21 cellular contexts compared by ENCODE assay signal in the genomic region with DNA sequence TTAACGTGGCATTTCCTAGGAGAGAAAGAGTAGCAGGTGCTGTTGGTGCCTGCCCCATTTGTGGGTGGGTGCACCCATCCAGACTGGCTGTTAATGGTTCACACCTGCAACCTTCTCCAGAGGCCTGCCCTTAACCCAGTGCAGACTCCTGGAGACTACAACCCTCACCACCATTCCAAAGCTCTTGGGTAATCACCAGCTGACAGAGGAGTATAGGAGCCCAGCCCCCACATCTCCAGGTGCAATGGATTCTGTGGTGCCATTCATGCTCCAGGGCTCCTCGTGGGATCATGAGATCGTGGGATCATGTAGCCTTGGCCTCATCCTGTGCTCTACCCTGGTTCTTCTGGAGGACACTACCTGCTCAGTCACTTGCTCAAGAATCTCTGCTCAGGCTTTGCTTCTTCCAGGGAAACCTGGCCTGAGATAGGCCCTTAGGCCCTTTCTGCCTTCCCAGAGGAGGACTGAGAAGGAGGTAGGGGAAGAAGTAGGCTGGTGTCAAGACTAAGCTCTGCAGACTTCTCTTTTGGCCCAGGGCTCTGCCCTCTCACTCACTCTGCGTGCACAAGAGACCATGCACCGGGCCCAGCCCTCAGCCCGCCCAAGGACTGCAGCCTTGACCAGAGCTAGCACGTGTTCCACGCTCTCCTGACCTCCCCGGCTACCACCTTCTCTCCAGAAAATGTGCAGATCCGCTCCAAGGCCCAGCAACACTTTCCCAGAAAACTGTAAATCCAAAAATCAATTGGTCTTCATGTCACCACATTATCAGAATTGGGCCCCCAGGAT. TPM values are rescaled to one million over a fixed set of nuclear protein-coding genes. Genes with fewer than 3 reads are reported as not detected.
DNase-seq lines count a peak whose midpoint lies in the region; ATAC-seq, FAIRE-seq and TF ChIP-seq lines count a peak whose summit lies in the region.
"Had no signal": no experiment of that assay in that cellular context is flagged by ENCODE, and none has a peak within 500 bp of the region (broad histone marks: within the 10 kb centered on the region; RNA-seq: fewer than 3 reads in every experiment).

No MANE protein-coding gene starts in this region.

- H3K27ac ChIP-seq in DND-41 (ENCODE audit: low read length), result no peak overlapping the region
- no peak overlapping the region for H3K27ac ChIP-seq in heart left ventricle
- H3K27ac ChIP-seq: GM23248 had no signal

- no peaks in the 10 kb centered on the region for H3K36me3 Mint-ChIP-seq in nephron (ENCODE audit: low read depth)
- H3K36me3 Mint-ChIP-seq: CD4-positive, alpha-beta memory T cell had no signal

- DNase-seq in DND-41 (no peak), bronchial epithelial cell (ENCODE audit: low read depth) (no peak), glomerular visceral epithelial cell (ENCODE audit: extremely low spot score) (peak; percentile 80), heart left ventricle (no peak), NCI-H146 (lab: John Stamatoyannopoulos, UW) (no peak), NCI-H510A treated with DMSO at 0.1 percent for 48 hours (lab: John Stamatoyannopoulos, UW) (no peak)
- DNase-seq: C1 segment of cervical spinal cord; Calu3; CD4-positive, alpha-beta memory T cell; COR-L47; DMS153; DMS79 treated with DMSO at 0.1 percent for 48 hours; GM23248; H9 had no signal

- H3K4me3 Mint-ChIP-seq in nephron, result no peak overlapping the region
- H3K4me3 Mint-ChIP-seq: CD4-positive, alpha-beta memory T cell; H9 had no signal

- no peak overlapping the region for H3K9ac ChIP-seq in DND-41 (ENCODE audit: low read depth, low read length)
- H3K9ac ChIP-seq: GM23248 had no signal

- H3K36me3 ChIP-seq in DND-41 (ENCODE audit: insufficient read depth, low read length), result no peaks in the 10 kb centered on the region
- no peaks in the 10 kb centered on the region for H3K36me3 ChIP-seq in bronchial epithelial cell (ENCODE audit: control insufficient read depth, insufficient read depth, low read length)
- no peaks in the 10 kb centered on the region for H3K36me3 ChIP-seq in heart left ventricle

- H2AFZ ChIP-seq in DND-41 (ENCODE audit: low read depth, low read length), result no peak overlapping the region
- H2AFZ ChIP-seq: GM23248 had no signal

- intact Hi-C loops in heart left ventricle (cut with DNase I), result no loop called here

- TF ChIP-seq POLR2A in heart left ventricle (IDR thresholded peaks at IDR 0.05), result no peak

- peaks cover 10% of the 10 kb centered on the region for H3K27me3 ChIP-seq in DND-41 (ENCODE audit: insufficient read depth, low read length, poor library complexity)
- H3K27me3 ChIP-seq in bronchial epithelial cell (ENCODE audit: control insufficient read depth, insufficient read depth, low read length), result peaks cover 2% of the 10 kb centered on the region
- no peaks in the 10 kb centered on the region for H3K27me3 ChIP-seq in heart left ventricle

- WGBS in heart left ventricle, 4 donors, result 93 to 97% (median 95%) methylated on average over 10 of the region's 10 CpGs

- no peaks in the 10 kb centered on the region for H4K20me1 ChIP-seq in DND-41 (ENCODE audit: insufficient read depth, low read length)

- peak; percentile 7 for FAIRE-seq in bronchial epithelial cell (lab: Jason Lieb, UNC)
- FAIRE-seq: G401.6, GM12892 had no signal

- H3K27ac Mint-ChIP-seq in nephron, result peak overlapping the region in 2 of 3 experiments; percentile 27 to 93
- H3K27ac Mint-ChIP-seq: CD4-positive, alpha-beta memory T cell; H9 had no signal

- ATAC-seq in DND-41 (ENCODE audit: insufficient read depth, low read depth) (peak; percentile 47; the same call in 1 of the 3 replicates), heart left ventricle (no peak)
- ATAC-seq: HCT116 had no signal

- H3K4me3 ChIP-seq in DND-41 (ENCODE audit: low read depth in 1 of 2, low read length in 2 of 2) (no peak overlapping the region), bronchial epithelial cell (ENCODE audit: low read depth, low read length) (no peak overlapping the region), heart left ventricle (no peak overlapping the region)
- H3K4me3 ChIP-seq: GM23248 had no signal

- peaks cover 61% of the 10 kb centered on the region for H3K4me1 Mint-ChIP-seq in nephron
- H3K4me1 Mint-ChIP-seq: CD4-positive, alpha-beta memory T cell had no signal

- no peak overlapping the region for H3K4me2 ChIP-seq in DND-41 (ENCODE audit: insufficient read depth, low read length)

- H3K4me1 ChIP-seq in DND-41 (ENCODE audit: insufficient read depth, low read length) (no peaks in the 10 kb centered on the region), heart left ventricle (peaks cover 0 to 60% (median 29%) of the 10 kb centered on the region in 12 donors)

- no peak for TF ChIP-seq CTCF in DND-41 (IDR thresholded peaks at IDR 0.05; ENCODE audit: borderline replicate concordance, extremely low read depth, low read length, poor library complexity, severe bottlenecking)
- TF ChIP-seq CTCF in bronchial epithelial cell (IDR thresholded peaks at IDR 0.05; ENCODE audit: insufficient read depth, low read length, severe bottlenecking), result no peak
- no peak for TF ChIP-seq CTCF in nephron (IDR thresholded peaks at IDR 0.05; ENCODE audit: unreplicated experiment in 3 of 3)
- TF ChIP-seq CTCF in heart left ventricle (IDR thresholded peaks at IDR 0.05), result no peak

- no peaks in the 10 kb centered on the region for H3K79me2 ChIP-seq in DND-41 (ENCODE audit: insufficient read depth, low read length)

- H3K9me3 ChIP-seq in DND-41 (ENCODE audit: insufficient read depth, low read length, severe bottlenecking) (no peaks in the 10 kb centered on the region), heart left ventricle (no peaks in the 10 kb centered on the region)

- no peaks in the 10 kb centered on the region for H3K9me3 Mint-ChIP-seq in nephron
- H3K9me3 Mint-ChIP-seq: CD4-positive, alpha-beta memory T cell; H9 had no signal

- peaks cover 3% of the 10 kb centered on the region for H3K27me3 Mint-ChIP-seq in nephron (ENCODE audit: low read depth)

RNA-seq across cellular contexts. Expression of a gene that starts 60.0 kb away (rescaled TPM):
- total RNA-seq in bronchial epithelial cell, result under 0.01 and 0.38 TPM in 2 replicates
- 10 to 100 TPM in 3 of 9 donors, 1 to 10 TPM in 6; 2.2 to 16.7 (median 7.4) TPM for total RNA-seq in heart left ventricle
- polyA plus RNA-seq in heart left ventricle, result 1 to 10 TPM; 3.2 to 5.5 TPM
- total RNA-seq: A172; Calu3; CD4-positive, alpha-beta memory T cell; GM23248; H4 had no signal
- polyA plus RNA-seq: BJ; CD4-positive, alpha-beta memory T cell; GM23248 had no signal
